8 cellular contexts compared by ENCODE assay signal in genomic region chr2:164430166-164430783, GRCh38.
A peak's percentile ranks its signal among the peaks of the same experiment; 100 is the strongest.
DNase-seq lines count a peak whose midpoint lies in the region; ATAC-seq and TF ChIP-seq lines count a peak whose summit lies in the region.

No MANE protein-coding gene starts in this region.

- peak; percentile 71 for ATAC-seq in HG02798 (IDR thresholded peaks at IDR 0.05; ENCODE audit: poor library complexity, unreplicated experiment)
- no peak for ATAC-seq in activated T-cell treated with anti-CD3 and anti-CD28 coated beads, Interleukin-2, amount 50 U/mL, for 72 hours (replicated peaks in 1 of 2)

- H3K27ac Mint-ChIP-seq in activated T-cell treated with anti-CD3 and anti-CD28 coated beads, Interleukin-2, amount 50 U/mL, for 72 hours: no peak overlapping the region

- no peaks in the 10 kb centered on the region for H3K27me3 ChIP-seq in mesendoderm (ENCODE audit: insufficient read depth, low read length, poor library complexity)

- no peaks in the 10 kb centered on the region for H3K79me2 ChIP-seq in mesendoderm (ENCODE audit: control insufficient read depth, insufficient read depth, low read length)

- no peak overlapping the region for H4K8ac ChIP-seq in mesendoderm (ENCODE audit: low read depth, low read length)

- H2BK15ac ChIP-seq in mesendoderm (replicated peaks; ENCODE audit: low read depth): no peak overlapping the region

- no peak overlapping the region for H3K9ac ChIP-seq in mesendoderm (ENCODE audit: low read length)

- no peak overlapping the region for H3K4ac ChIP-seq in mesendoderm (ENCODE audit: low read depth, low read length)

- no peak overlapping the region for H3K18ac ChIP-seq in mesendoderm (ENCODE audit: low read length)

- no peak overlapping the region for H3K23ac ChIP-seq in mesendoderm (ENCODE audit: low read length)

- H3K79me1 ChIP-seq in mesendoderm (ENCODE audit: low read length): no peaks in the 10 kb centered on the region

- H2BK120ac ChIP-seq in mesendoderm (ENCODE audit: low read depth, low read length): no peak overlapping the region

- no peak overlapping the region for H3K4me3 Mint-ChIP-seq in activated T-cell treated with anti-CD3 and anti-CD28 coated beads, Interleukin-2, amount 50 U/mL, for 72 hours

- no peaks in the 10 kb centered on the region for H3K36me3 ChIP-seq in mesendoderm (ENCODE audit: control insufficient read depth, insufficient read depth, low read length)

- DNase-seq in ELF-1 (ENCODE audit: low read depth, low spot score) (peak; percentile 18), NCI-H524 (lab: John Stamatoyannopoulos, UW) (peak; percentile 3 to 48), cardiac fibroblast (ENCODE audit: low read depth in 2 of 2) (peak; percentile 58 to 69), mesendoderm (peak; percentile 52), GM19240 (ENCODE audit: insufficient read length, low spot score) (no peak)
- DNase-seq in activated CD8-positive, alpha-beta memory T cell treated with anti-CD3 and anti-CD28 coated beads, Interleukin-2, amount 50 U/mL, for 4 hours: no peak
- DNase-seq in activated T-cell treated with anti-CD3 and anti-CD28 coated beads, Interleukin-2, amount 50 U/mL, for 72 hours: no peak

- H3K4me1 ChIP-seq in mesendoderm (ENCODE audit: control insufficient read depth, low read depth, low read length): no peaks in the 10 kb centered on the region

- H3K4me3 ChIP-seq in cardiac fibroblast (replicated peaks in 1 of 2; ENCODE audit: low read depth in 2 of 2, low read length in 2 of 2): no peak overlapping the region
- H3K4me3 ChIP-seq in mesendoderm (ENCODE audit: low read length): no peak overlapping the region

- no peak overlapping the region for H2AK5ac ChIP-seq in mesendoderm (ENCODE audit: low read length)

- TF ChIP-seq CTCF in cardiac fibroblast (IDR thresholded peaks at IDR 0.05; ENCODE audit: low read depth, low read length): peak; percentile 67

- no peak overlapping the region for H2BK5ac ChIP-seq in mesendoderm (ENCODE audit: low read length)

- no peaks in the 10 kb centered on the region for H3K4me1 Mint-ChIP-seq in activated T-cell treated with anti-CD3 and anti-CD28 coated beads, Interleukin-2, amount 50 U/mL, for 72 hours (ENCODE audit: low read depth)

- H3K9me3 Mint-ChIP-seq in activated T-cell treated with anti-CD3 and anti-CD28 coated beads, Interleukin-2, amount 50 U/mL, for 72 hours: no peaks in the 10 kb centered on the region

- no peak overlapping the region for H4K5ac ChIP-seq in mesendoderm (ENCODE audit: low read length)

- H3K36me3 Mint-ChIP-seq in activated T-cell treated with anti-CD3 and anti-CD28 coated beads, Interleukin-2, amount 50 U/mL, for 72 hours (ENCODE audit: insufficient read depth in 2 of 2): no peaks in the 10 kb centered on the region

- no peaks in the 10 kb centered on the region for H3K27me3 Mint-ChIP-seq in activated T-cell treated with anti-CD3 and anti-CD28 coated beads, Interleukin-2, amount 50 U/mL, for 72 hours (ENCODE audit: low read depth)

- no CpG with 5 or more reads among the region's 3 CpGs for WGBS in mesendoderm (ENCODE audit: extremely low coverage, insufficient coverage, low lambda C conversion rate)

- H3K56ac ChIP-seq in mesendoderm (ENCODE audit: low read length): no peak overlapping the region

- no peak overlapping the region for H3K4me2 ChIP-seq in mesendoderm (ENCODE audit: low read length)

- H3K27ac ChIP-seq in mesendoderm (ENCODE audit: low read depth, low read length): no peak overlapping the region

Comparison
In these comparisons a context has a peak if more than half of its experiments do, and no peak if none do; other contexts are left out.
1. DNase-seq: peak in ELF-1 (single experiment), NCI-H524 (2 of 2), cardiac fibroblast (2 of 2) and mesendoderm (single experiment); none in activated CD8-positive, alpha-beta memory T cell treated with anti-CD3 and anti-CD28 coated beads, Interleukin-2, amount 50 U/mL, for 4 hours (single experiment), GM19240 (single experiment) and activated T-cell treated with anti-CD3 and anti-CD28 coated beads, Interleukin-2, amount 50 U/mL, for 72 hours (0 of 2).